In genomic region chr6:136262940-136263339, GRCh38 we compare ENCODE assay signal across 26 cellular contexts. TPM values are rescaled to one million over a fixed set of nuclear protein-coding genes. Genes with fewer than 3 reads are reported as not detected.
"Had no signal": no experiment of that assay in that cellular context is flagged by ENCODE, and none has a peak within 500 bp of the region (broad histone marks: within the 10 kb centered on the region; RNA-seq: fewer than 3 reads in every experiment).

No MANE protein-coding gene starts in this region.

- DNase-seq: activated B cell treated with CpG ODN at 0.5 μM for 24 hours; activated CD4-positive, alpha-beta T cell treated with anti-CD3 and anti-CD28 coated beads for 4 hours; activated effector memory CD4-positive, alpha-beta T cell treated with Interleukin-2 at 50 U/mL for 16 hours; activated naive CD4-positive, alpha-beta T cell treated with anti-CD3 and anti-CD28 coated beads for 36 hours; activated T-cell treated with anti-CD3 and anti-CD28 coated beads, Interleukin-2, amount 50 U/mL, for 48 hours; colonic mucosa; dorsolateral prefrontal cortex; effector memory CD8-positive, alpha-beta T cell; hippocampal formation; left ventricle myocardium superior; mammary epithelial cell; midbrain; nucleus accumbens; small intestine; stimulated activated CD4-positive, alpha-beta T cell treated with anti-CD3 and anti-CD28 coated beads, Interleukin-15, amount 100 ng/mL, for 24 hours; testis; trophoblast cell had no signal

- H3K9me3 ChIP-seq: colonic mucosa, testis had no signal

- H3K27ac ChIP-seq: colonic mucosa, dorsolateral prefrontal cortex, parathyroid adenoma, testis had no signal

- H2AFZ ChIP-seq: parathyroid adenoma had no signal

- H3K9ac ChIP-seq: parathyroid adenoma had no signal

- H3K4me3 Mint-ChIP-seq: activated B cell treated with CpG ODN at 0.5 μM for 24 hours; activated naive CD4-positive, alpha-beta T cell treated with anti-CD3 and anti-CD28 coated beads for 36 hours; effector memory CD8-positive, alpha-beta T cell; stimulated activated memory B cell treated with anti-CD40 and anti-IgM and Interleukin-4, amounts not matched to agents 10 μg/mL and 1 μg/mL and 100 μg/mL, for 72 hours; T-helper 1 cell treated with Interleukin-12 subunit alpha and Interleukin-12 subunit beta and Interleukin-4 antibody, amounts not matched to agents 30 μg/mL and 1 μg/mL, for 36 hours had no signal

- H3K27me3 Mint-ChIP-seq: activated B cell treated with CpG ODN at 0.5 μM for 24 hours; effector memory CD8-positive, alpha-beta T cell; stimulated activated memory B cell treated with anti-CD40 and anti-IgM and Interleukin-4, amounts not matched to agents 10 μg/mL and 1 μg/mL and 100 μg/mL, for 72 hours had no signal

- H3K4me1 ChIP-seq: colonic mucosa, testis had no signal

- H3K9me3 Mint-ChIP-seq: activated B cell treated with CpG ODN at 0.5 μM for 24 hours; activated naive CD4-positive, alpha-beta T cell treated with anti-CD3 and anti-CD28 coated beads for 36 hours; effector memory CD8-positive, alpha-beta T cell; stimulated activated memory B cell treated with anti-CD40 and anti-IgM and Interleukin-4, amounts not matched to agents 10 μg/mL and 1 μg/mL and 100 μg/mL, for 72 hours; T-helper 1 cell treated with Interleukin-12 subunit alpha and Interleukin-12 subunit beta and Interleukin-4 antibody, amounts not matched to agents 30 μg/mL and 1 μg/mL, for 36 hours had no signal

- H3K27ac Mint-ChIP-seq: activated B cell treated with CpG ODN at 0.5 μM for 24 hours; stimulated activated memory B cell treated with anti-CD40 and anti-IgM and Interleukin-4, amounts not matched to agents 10 μg/mL and 1 μg/mL and 100 μg/mL, for 72 hours; T-helper 1 cell treated with Interleukin-12 subunit alpha and Interleukin-12 subunit beta and Interleukin-4 antibody, amounts not matched to agents 30 μg/mL and 1 μg/mL, for 36 hours had no signal

- ATAC-seq: effector memory CD8-positive, alpha-beta T cell; esophagus mucosa; left ventricle myocardium superior; sciatic nerve; stimulated activated memory B cell treated with anti-CD40 and anti-IgM and Interleukin-4, amounts not matched to agents 10 μg/mL and 1 μg/mL and 100 μg/mL, for 72 hours had no signal

- H3K4me1 Mint-ChIP-seq: activated B cell treated with CpG ODN at 0.5 μM for 24 hours had no signal

- FAIRE-seq: astrocyte, endothelial cell of umbilical vein, frontal cortex, small intestine had no signal

- H3K4me3 ChIP-seq: colonic mucosa, dorsolateral prefrontal cortex, testis had no signal

- H3K27me3 ChIP-seq: colonic mucosa, dorsolateral prefrontal cortex, testis had no signal

RNA-seq across cellular contexts. Expression of gene MTFR2, which starts 12.8 kb away (rescaled TPM):
- polyA plus RNA-seq: neural cell had no signal
